ENCODE assay signal across 12 cellular contexts in the genomic region with DNA sequence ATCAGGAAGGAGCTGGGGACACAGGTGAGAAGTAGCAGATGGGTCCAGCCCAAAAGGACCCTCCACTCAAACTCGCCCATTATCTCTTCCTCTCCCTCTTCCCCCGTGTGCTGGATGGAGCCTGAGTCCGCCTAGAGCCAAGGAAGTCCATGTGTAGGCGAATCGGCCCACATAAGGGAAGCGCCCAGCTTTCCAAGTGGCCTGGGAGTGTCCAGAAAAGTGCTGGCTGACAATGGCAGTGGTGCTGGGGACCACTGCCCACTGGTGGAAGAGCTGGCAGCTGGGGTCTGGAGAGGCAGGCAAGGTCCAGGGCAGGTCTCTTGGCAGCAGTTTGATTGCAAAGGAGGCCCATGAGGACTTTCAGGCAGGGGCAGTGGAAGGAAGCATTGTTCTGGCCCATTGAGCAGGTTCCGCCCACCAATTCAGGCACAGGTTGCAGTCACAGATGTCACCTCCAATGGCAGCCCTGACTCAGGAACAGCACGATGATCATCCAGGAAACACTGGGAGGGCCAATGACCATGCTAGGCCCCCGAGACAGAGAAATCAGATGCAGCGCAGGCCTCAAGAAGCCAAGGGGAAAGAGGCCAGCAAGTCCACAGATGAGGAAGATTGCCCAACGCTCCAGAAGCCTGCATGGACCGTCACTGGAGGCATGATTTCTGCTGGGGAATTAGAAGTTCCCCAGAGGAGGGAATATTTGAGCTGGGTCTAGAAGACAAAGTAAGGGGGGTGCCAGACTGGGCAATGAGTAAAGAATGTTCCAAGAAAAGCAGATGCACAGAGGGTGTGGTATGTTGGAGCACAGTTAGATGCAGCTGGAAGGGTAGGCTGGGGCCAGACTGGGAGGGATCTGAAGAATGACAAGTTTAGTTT. TPM values are rescaled to one million over a fixed set of nuclear protein-coding genes. Genes with fewer than 3 reads are reported as not detected.
DNase-seq lines count a peak whose midpoint lies in the region; TF ChIP-seq lines count a peak whose summit lies in the region.
"Had no signal": no experiment of that assay in that cellular context is flagged by ENCODE, and none has a peak within 500 bp of the region (broad histone marks: within the 10 kb centered on the region; RNA-seq: fewer than 3 reads in every experiment).

No MANE protein-coding gene starts in this region.

- H3K27ac ChIP-seq in breast epithelium (peak overlapping the region; percentile 86 to 89), uterus (peak overlapping the region; percentile 94)
- H3K27ac ChIP-seq: prostate gland had no signal

- H3K4me1 Mint-ChIP-seq in activated naive CD4-positive, alpha-beta T cell treated with anti-CD3 and anti-CD28 coated beads, Interleukin-2, amount 50 U/mL, for 24 hours: peaks cover 47% of the 10 kb centered on the region

- H3K36me3 ChIP-seq in breast epithelium: no peaks in the 10 kb centered on the region
- no peaks in the 10 kb centered on the region for H3K36me3 ChIP-seq in uterus
- H3K36me3 ChIP-seq: prostate gland had no signal

- H3K27me3 ChIP-seq in breast epithelium (no peaks in the 10 kb centered on the region), uterus (no peaks in the 10 kb centered on the region)

- no peak for DNase-seq in activated naive CD4-positive, alpha-beta T cell (lab: John Stamatoyannopoulos, UW)
- no peak for DNase-seq in breast epithelium (ENCODE audit: low spot score in 2 of 2)
- DNase-seq in left kidney (ENCODE audit: low read depth, low spot score): peak; percentile 75
- DNase-seq in uterus: peak in 1 of 2 donors; percentile 62
- no peak for DNase-seq in stimulated activated CD4-positive, alpha-beta T cell treated with anti-CD3 and anti-CD28 coated beads, Interleukin-4, amount 100 ng/mL, for 1 hour
- DNase-seq in SK-N-DZ (ENCODE audit: low spot score): no peak
- no peak for DNase-seq in NCI-H226
- DNase-seq: activated CD8-positive, alpha-beta memory T cell treated with anti-CD3 and anti-CD28 coated beads for 24 hours; MM.1S; NCI-H774 had no signal

- H3K36me3 Mint-ChIP-seq in activated naive CD4-positive, alpha-beta T cell treated with anti-CD3 and anti-CD28 coated beads, Interleukin-2, amount 50 U/mL, for 24 hours: no peaks in the 10 kb centered on the region

- no peak for TF ChIP-seq POLR2A in breast epithelium (IDR thresholded peaks at IDR 0.05)
- no peak for TF ChIP-seq POLR2A in uterus (IDR thresholded peaks at IDR 0.05)

- no peaks in the 10 kb centered on the region for H3K27me3 Mint-ChIP-seq in activated naive CD4-positive, alpha-beta T cell treated with anti-CD3 and anti-CD28 coated beads, Interleukin-2, amount 50 U/mL, for 24 hours

- peak overlapping the region; percentile 81 for H3K27ac Mint-ChIP-seq in activated naive CD4-positive, alpha-beta T cell treated with anti-CD3 and anti-CD28 coated beads, Interleukin-2, amount 50 U/mL, for 24 hours

- H3K4me3 ChIP-seq in breast epithelium: peak overlapping the region in 2 of 3 donors; percentile 80 to 98
- peak overlapping the region in 1 of 2 donors; percentile 71 for H3K4me3 ChIP-seq in uterus
- H3K4me3 ChIP-seq: prostate gland had no signal

- no peaks in the 10 kb centered on the region for H3K9me3 Mint-ChIP-seq in activated naive CD4-positive, alpha-beta T cell treated with anti-CD3 and anti-CD28 coated beads, Interleukin-2, amount 50 U/mL, for 24 hours

- peaks cover 8 to 15% of the 10 kb centered on the region in 2 donors for H3K4me1 ChIP-seq in breast epithelium
- H3K4me1 ChIP-seq in uterus: peaks cover 11 to 38% of the 10 kb centered on the region in 2 donors
- H3K4me1 ChIP-seq: prostate gland had no signal

- TF ChIP-seq CTCF in breast epithelium (IDR thresholded peaks at IDR 0.05) (no peak), uterus (IDR thresholded peaks at IDR 0.05) (no peak)

- no peaks in the 10 kb centered on the region for H3K9me3 ChIP-seq in breast epithelium
- no peaks in the 10 kb centered on the region for H3K9me3 ChIP-seq in uterus
- H3K9me3 ChIP-seq: prostate gland had no signal

- peak overlapping the region; percentile 61 for H3K4me3 Mint-ChIP-seq in activated naive CD4-positive, alpha-beta T cell treated with anti-CD3 and anti-CD28 coated beads, Interleukin-2, amount 50 U/mL, for 24 hours

- intact Hi-C loops in breast epithelium (cut with DNase I; ENCODE audit: low total_unique reads): loop anchor here (5.0 to 10.0 kb wide), 2 partner anchors 107 to 255 kb away; no protein-coding TSS in a partner anchor
- intact Hi-C loops in uterus (cut with DNase I; ENCODE audit: low total_unique reads): loop anchor here (5.0 to 10.0 kb wide), 3 partner anchors 107 to 285 kb away; partner anchors contain the start of gene AEN

RNA-seq across cellular contexts. Expression of gene MFGE8, which starts 3.0 kb away (rescaled TPM):
- total RNA-seq in breast epithelium (100 to 1,000 TPM; 226 to 457 (median 311) TPM), uterus (100 to 1,000 TPM; 212 to 664 (median 370) TPM)
- 33.9 and 45.2 TPM in 2 replicates for polyA plus RNA-seq in SK-N-DZ (2014; cell fraction: cytosol; rRNA removed)
- polyA plus RNA-seq in SK-N-DZ (2014; cell fraction: nucleus; rRNA removed): 50.8 and 51.1 TPM in 2 replicates

RNA-seq across cellular contexts. Expression of gene HAPLN3, which starts 14.8 kb away (rescaled TPM):
- 10 to 100 TPM in 2 of 3 donors, 1 to 10 TPM in 1; 3.4 to 24.6 (median 11.1) TPM for total RNA-seq in breast epithelium
- 10 to 100 TPM; 17.9 to 34.8 (median 23.1) TPM for total RNA-seq in uterus
- 0.61 and 1.6 TPM in 2 replicates for polyA plus RNA-seq in SK-N-DZ (2014; cell fraction: cytosol; rRNA removed)
- polyA plus RNA-seq in SK-N-DZ (2014; cell fraction: nucleus; rRNA removed): 1.0 and 1.6 TPM in 2 replicates
